In the genomic region with DNA sequence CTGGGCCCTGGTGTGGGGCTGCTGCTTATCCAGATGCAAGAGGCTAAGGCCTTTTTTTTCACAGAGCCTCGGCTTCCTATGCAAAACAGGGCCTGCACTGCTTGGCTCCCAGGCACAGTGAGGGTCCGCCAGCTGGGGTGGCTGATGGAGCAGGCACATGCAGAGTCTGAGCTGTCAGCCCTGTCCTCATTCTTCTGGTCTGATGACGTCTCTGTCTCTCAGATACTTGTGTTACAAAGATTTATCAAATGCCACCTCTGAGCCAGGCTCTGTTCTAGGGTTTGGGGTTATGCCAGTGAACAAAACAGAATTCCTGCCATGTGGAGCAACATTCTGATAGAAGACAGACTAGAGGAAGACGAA, we compare ENCODE assay signal across 1 cellular context.
TF ChIP-seq lines count a peak whose summit lies in the region.

No MANE protein-coding gene starts in this region.

TF ChIP-seq in SK-N-SH, 30 proteins besides CTCF, POLR2A, EP300 and RAD21 (continued from another document):
- TF ChIP-seq, protein P1, sequence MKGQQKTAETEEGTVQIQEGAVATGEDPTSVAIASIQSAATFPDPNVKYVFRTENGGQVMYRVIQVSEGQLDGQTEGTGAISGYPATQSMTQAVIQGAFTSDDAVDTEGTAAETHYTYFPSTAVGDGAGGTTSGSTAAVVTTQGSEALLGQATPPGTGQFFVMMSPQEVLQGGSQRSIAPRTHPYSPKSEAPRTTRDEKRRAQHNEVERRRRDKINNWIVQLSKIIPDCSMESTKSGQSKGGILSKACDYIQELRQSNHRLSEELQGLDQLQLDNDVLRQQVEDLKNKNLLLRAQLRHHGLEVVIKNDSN (IDR thresholded peaks at IDR 0.05; ENCODE audit: borderline replicate concordance, low read depth): no peak
- TF ChIP-seq MXI1 (IDR thresholded peaks at IDR 0.05; ENCODE audit: low read depth, low read length) (no peak), TEAD4 (IDR thresholded peaks at IDR 0.05; ENCODE audit: borderline replicate concordance, insufficient read depth) (no peak), YY1 (IDR thresholded peaks at IDR 0.05; ENCODE audit: low read depth) (no peak), GABPA (IDR thresholded peaks at IDR 0.05; ENCODE audit: low read depth) (no peak), REST (IDR thresholded peaks at IDR 0.05; ENCODE audit: low read depth, low read length) (no peak), EZH2phosphoT487 (IDR thresholded peaks at IDR 0.05; ENCODE audit: borderline replicate concordance, low read depth) (no peak), RCOR1 (IDR thresholded peaks at IDR 0.05; ENCODE audit: low read length) (no peak)
